Comparison of ENCODE assay signal across 16 cellular contexts in genomic region chr13:81987159-81987558, GRCh38.
DNase-seq lines count a peak whose midpoint lies in the region; ATAC-seq, FAIRE-seq and TF ChIP-seq lines count a peak whose summit lies in the region.
"Had no signal": no experiment of that assay in that cellular context is flagged by ENCODE, and none has a peak within 500 bp of the region (broad histone marks: within the 10 kb centered on the region; RNA-seq: fewer than 3 reads in every experiment).

No MANE protein-coding gene starts in this region.

- H3K4me1 ChIP-seq in HUES48 (ENCODE audit: control insufficient read depth, insufficient read depth, low read length) (peaks cover 45% of the 10 kb centered on the region), body of pancreas (no peaks in the 10 kb centered on the region)
- H3K4me1 ChIP-seq: BLaER1, transverse colon had no signal

- H3K4me1 Mint-ChIP-seq in mesothelial cell of epicardium, result peaks cover 45% of the 10 kb centered on the region
- H3K4me1 Mint-ChIP-seq: activated naive CD8-positive, alpha-beta T cell treated with anti-CD3 and anti-CD28 coated beads, Interleukin-2, amount 50 U/mL, for 24 hours; stimulated activated naive B cell treated with anti-CD40 and anti-IgM and Interleukin-4, amounts not matched to agents 10 μg/mL and 1 μg/mL and 100 μg/mL, for 72 hours had no signal

- no peak for ATAC-seq in body of pancreas
- ATAC-seq: activated naive CD8-positive, alpha-beta T cell treated with anti-CD3 and anti-CD28 coated beads, Interleukin-2, amount 50 U/mL, for 24 hours; stimulated activated naive B cell treated with anti-CD40 and anti-IgM and Interleukin-4, amounts not matched to agents 10 μg/mL and 1 μg/mL and 100 μg/mL, for 72 hours had no signal

- no peak overlapping the region for H3K9ac ChIP-seq in HUES48 (ENCODE audit: low read depth, low read length)
- H3K9ac ChIP-seq: BLaER1 had no signal

- TF ChIP-seq POLR2A in body of pancreas (IDR thresholded peaks at IDR 0.05), result no peak

- H3K27ac Mint-ChIP-seq in mesothelial cell of epicardium, result peak overlapping the region; percentile 25
- H3K27ac Mint-ChIP-seq: activated naive CD8-positive, alpha-beta T cell treated with anti-CD3 and anti-CD28 coated beads, Interleukin-2, amount 50 U/mL, for 24 hours; stimulated activated naive B cell treated with anti-CD40 and anti-IgM and Interleukin-4, amounts not matched to agents 10 μg/mL and 1 μg/mL and 100 μg/mL, for 72 hours had no signal

- H3K9me3 ChIP-seq in HUES48 (ENCODE audit: control insufficient read depth, insufficient read depth, low read length) (no peaks in the 10 kb centered on the region), body of pancreas (no peaks in the 10 kb centered on the region)
- H3K9me3 ChIP-seq: BLaER1, transverse colon had no signal

- no peak overlapping the region for H3K4me3 ChIP-seq in HUES48 (ENCODE audit: low read depth, low read length)
- no peak overlapping the region for H3K4me3 ChIP-seq in bronchial epithelial cell (ENCODE audit: low read depth, low read length)
- H3K4me3 ChIP-seq in body of pancreas, result no peak overlapping the region
- H3K4me3 ChIP-seq: BLaER1, transverse colon had no signal

- H3K27me3 Mint-ChIP-seq in mesothelial cell of epicardium (ENCODE audit: low read depth), result no peaks in the 10 kb centered on the region
- H3K27me3 Mint-ChIP-seq: stimulated activated naive B cell treated with anti-CD40 and anti-IgM and Interleukin-4, amounts not matched to agents 10 μg/mL and 1 μg/mL and 100 μg/mL, for 72 hours had no signal

- peaks cover 21% of the 10 kb centered on the region for H3K27me3 ChIP-seq in HUES48 (ENCODE audit: control insufficient read depth, insufficient read depth, low read length)
- H3K27me3 ChIP-seq in bronchial epithelial cell (ENCODE audit: control insufficient read depth, insufficient read depth, low read length), result no peaks in the 10 kb centered on the region
- H3K27me3 ChIP-seq in body of pancreas, result no peaks in the 10 kb centered on the region
- H3K27me3 ChIP-seq: BLaER1, transverse colon had no signal

- in situ Hi-C loops in KBM-7 (cut with MboI; ENCODE audit: low pct_unique_long_range_greater_than_20kb, low sequenced_read_pairs), result no loop called here

- H3K27ac ChIP-seq in HUES48 (ENCODE audit: low read depth, low read length), result peak overlapping the region; percentile 91
- H3K27ac ChIP-seq in body of pancreas, result no peak overlapping the region
- H3K27ac ChIP-seq: BLaER1, transverse colon had no signal

- no peak for TF ChIP-seq CTCF in bronchial epithelial cell (IDR thresholded peaks at IDR 0.05; ENCODE audit: insufficient read depth, low read length, severe bottlenecking)
- no peak for TF ChIP-seq CTCF in mesothelial cell of epicardium (IDR thresholded peaks at IDR 0.05; ENCODE audit: unreplicated experiment)
- TF ChIP-seq CTCF in body of pancreas (IDR thresholded peaks at IDR 0.05), result no peak

- no peak for FAIRE-seq in bronchial epithelial cell (lab: Jason Lieb, UNC)

- no peaks in the 10 kb centered on the region for H3K36me3 Mint-ChIP-seq in mesothelial cell of epicardium
- H3K36me3 Mint-ChIP-seq: stimulated activated naive B cell treated with anti-CD40 and anti-IgM and Interleukin-4, amounts not matched to agents 10 μg/mL and 1 μg/mL and 100 μg/mL, for 72 hours had no signal

- H3K36me3 ChIP-seq in HUES48 (ENCODE audit: control insufficient read depth, insufficient read depth, low read length), result no peaks in the 10 kb centered on the region
- no peaks in the 10 kb centered on the region for H3K36me3 ChIP-seq in bronchial epithelial cell (ENCODE audit: control insufficient read depth, insufficient read depth, low read length)
- H3K36me3 ChIP-seq in body of pancreas (replicated peaks in 1 of 2; ENCODE audit: insufficient read depth in 1 of 2, low read depth in 2 of 2), result no peaks in the 10 kb centered on the region
- H3K36me3 ChIP-seq: BLaER1, transverse colon had no signal

- DNase-seq in D341Med (ENCODE audit: low spot score), result peak; percentile 9
- DNase-seq in bronchial epithelial cell (ENCODE audit: low read depth), result peak; percentile 3
- no peak for DNase-seq in mesothelial cell of epicardium (ENCODE audit: low spot score in 2 of 2, unreplicated experiment in 2 of 2)
- DNase-seq in NCI-H2029 treated with DMSO at 0.1 percent for 48 hours (lab: John Stamatoyannopoulos, UW), result no peak
- no peak for DNase-seq in body of pancreas
- no peak for DNase-seq in KBM-7
- DNase-seq in dermis blood vessel endothelial cell, result no peak
- DNase-seq: activated CD8-positive, alpha-beta memory T cell treated with anti-CD3 and anti-CD28 coated beads for 24 hours; activated naive CD8-positive, alpha-beta T cell treated with anti-CD3 and anti-CD28 coated beads, Interleukin-2, amount 50 U/mL, for 24 hours; DND-41; effector memory CD4-positive, alpha-beta T cell; NCI-H1694; stimulated activated naive B cell treated with anti-CD40 and anti-IgM and Interleukin-4, amounts not matched to agents 10 μg/mL and 1 μg/mL and 100 μg/mL, for 72 hours; transverse colon had no signal

- intact Hi-C loops in body of pancreas (cut with DNase I), result no loop called here

- H3K9me3 Mint-ChIP-seq in mesothelial cell of epicardium, result no peaks in the 10 kb centered on the region

- no peak overlapping the region for H3K4me3 Mint-ChIP-seq in mesothelial cell of epicardium
- H3K4me3 Mint-ChIP-seq: activated naive CD8-positive, alpha-beta T cell treated with anti-CD3 and anti-CD28 coated beads, Interleukin-2, amount 50 U/mL, for 24 hours; stimulated activated naive B cell treated with anti-CD40 and anti-IgM and Interleukin-4, amounts not matched to agents 10 μg/mL and 1 μg/mL and 100 μg/mL, for 72 hours had no signal

Comparison
In these comparisons a context has a peak if more than half of its experiments do, and no peak if none do; other contexts are left out.
1. DNase-seq: peak in D341Med (single experiment) and bronchial epithelial cell (single experiment); none in mesothelial cell of epicardium (0 of 2), NCI-H2029 treated with DMSO at 0.1 percent for 48 hours (single experiment), body of pancreas (0 of 4), KBM-7 (single experiment) and dermis blood vessel endothelial cell (single experiment).